ENCODE assay signal across 18 cellular contexts in the genomic region with DNA sequence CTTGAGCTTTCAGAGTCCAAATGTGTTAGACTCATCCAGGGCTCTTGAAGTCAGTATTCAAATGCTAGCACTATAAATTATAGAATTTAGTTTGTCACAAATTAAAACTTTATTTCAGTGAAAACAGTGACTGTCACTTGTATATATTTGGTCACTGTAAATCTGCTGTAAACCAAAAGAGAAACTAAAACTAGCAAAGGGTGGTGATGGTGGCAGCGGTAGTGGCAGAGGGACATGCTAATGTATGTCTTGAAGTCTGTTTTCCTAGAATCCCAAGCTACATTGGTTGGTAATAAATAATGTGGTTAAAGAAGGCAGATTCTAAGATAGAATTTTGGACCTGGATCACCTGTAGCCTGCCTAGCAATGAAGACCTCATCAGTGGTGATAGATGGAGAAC.
DNase-seq lines count a peak whose midpoint lies in the region; ATAC-seq and TF ChIP-seq lines count a peak whose summit lies in the region.
"Had no signal": no experiment of that assay in that cellular context is flagged by ENCODE, and none has a peak within 500 bp of the region (broad histone marks: within the 10 kb centered on the region; RNA-seq: fewer than 3 reads in every experiment).

No MANE protein-coding gene starts in this region.

- POLR2A ChIA-PET in activated naive CD8-positive, alpha-beta T cell treated with anti-CD3 and anti-CD28 coated beads, Interleukin-2, amount 10 ng/mL, durations not matched to agents 7 days and 5 days (lab: Charles Lee), result no interaction called here

- no peaks in the 10 kb centered on the region for H3K27me3 ChIP-seq in uterus
- H3K27me3 ChIP-seq in BE2C, result no peaks in the 10 kb centered on the region
- H3K27me3 ChIP-seq in breast epithelium, result no peaks in the 10 kb centered on the region
- H3K27me3 ChIP-seq: heart left ventricle had no signal

- H3K4me1 ChIP-seq in uterus (no peaks in the 10 kb centered on the region), BE2C (no peaks in the 10 kb centered on the region), breast epithelium (no peaks in the 10 kb centered on the region)
- H3K4me1 ChIP-seq: heart left ventricle had no signal

- TF ChIP-seq POLR2A in uterus (IDR thresholded peaks at IDR 0.05) (no peak), breast epithelium (IDR thresholded peaks at IDR 0.05) (no peak)

- H3K4me1 Mint-ChIP-seq in activated naive CD8-positive, alpha-beta T cell treated with anti-CD3 and anti-CD28 coated beads, Interleukin-2, amount 10 ng/mL, durations not matched to agents 7 days and 5 days, result peaks cover 4% of the 10 kb centered on the region
- H3K4me1 Mint-ChIP-seq in activated naive CD8-positive, alpha-beta T cell treated with anti-CD3 and anti-CD28 coated beads for 36 hours, result no peaks in the 10 kb centered on the region
- no peaks in the 10 kb centered on the region for H3K4me1 Mint-ChIP-seq in endothelial cell (ENCODE audit: unreplicated experiment)
- H3K4me1 Mint-ChIP-seq: IgD-negative memory B cell, immature natural killer cell had no signal

- peak; percentile 54 for ATAC-seq in activated naive CD8-positive, alpha-beta T cell treated with anti-CD3 and anti-CD28 coated beads, Interleukin-2, amount 10 ng/mL, durations not matched to agents 7 days and 5 days (ENCODE audit: low read depth)
- ATAC-seq in GM19463 (IDR thresholded peaks at IDR 0.05; ENCODE audit: unreplicated experiment), result peak; percentile 58
- ATAC-seq: heart left ventricle had no signal

- H3K4me3 Mint-ChIP-seq in activated naive CD8-positive, alpha-beta T cell treated with anti-CD3 and anti-CD28 coated beads, Interleukin-2, amount 10 ng/mL, durations not matched to agents 7 days and 5 days, result no peak overlapping the region
- no peak overlapping the region for H3K4me3 Mint-ChIP-seq in activated naive CD8-positive, alpha-beta T cell treated with anti-CD3 and anti-CD28 coated beads for 36 hours
- H3K4me3 Mint-ChIP-seq in endothelial cell (ENCODE audit: unreplicated experiment), result no peak overlapping the region
- H3K4me3 Mint-ChIP-seq: activated T-helper 1 cell treated with anti-CD3 and anti-CD28 coated beads, Interleukin-12 subunit alpha, Interleukin-12 subunit beta, Interleukin-2, Interleukin-4 antibody, amounts not matched to agents 30 ng/mL and 10 ng/mL and 1 ng/mL, durations not matched to agents 14 hours and 24 hours and 36 hours; IgD-negative memory B cell had no signal

- TF ChIP-seq CTCF in uterus (IDR thresholded peaks at IDR 0.05), result no peak
- no peak for TF ChIP-seq CTCF in endothelial cell (IDR thresholded peaks at IDR 0.05; ENCODE audit: unreplicated experiment)
- TF ChIP-seq CTCF in BE2C (IDR thresholded peaks at IDR 0.05; ENCODE audit: low read depth, low read length), result no peak
- no peak for TF ChIP-seq CTCF in breast epithelium (IDR thresholded peaks at IDR 0.05)

- H3K9me3 ChIP-seq in uterus (no peaks in the 10 kb centered on the region), BE2C (no peaks in the 10 kb centered on the region), breast epithelium (no peaks in the 10 kb centered on the region)
- H3K9me3 ChIP-seq: Caco-2, heart left ventricle had no signal

- intact Hi-C loops in uterus (cut with DNase I; ENCODE audit: low total_unique reads) (no loop called here), breast epithelium (cut with DNase I; ENCODE audit: low total_unique reads) (no loop called here)

- H3K36me3 ChIP-seq in uterus, result no peaks in the 10 kb centered on the region
- no peaks in the 10 kb centered on the region for H3K36me3 ChIP-seq in BE2C
- no peaks in the 10 kb centered on the region for H3K36me3 ChIP-seq in breast epithelium
- H3K36me3 ChIP-seq: heart left ventricle had no signal

- H3K9me3 Mint-ChIP-seq in activated naive CD8-positive, alpha-beta T cell treated with anti-CD3 and anti-CD28 coated beads, Interleukin-2, amount 10 ng/mL, durations not matched to agents 7 days and 5 days, result peaks cover 4% of the 10 kb centered on the region
- no peaks in the 10 kb centered on the region for H3K9me3 Mint-ChIP-seq in activated naive CD8-positive, alpha-beta T cell treated with anti-CD3 and anti-CD28 coated beads for 36 hours
- no peaks in the 10 kb centered on the region for H3K9me3 Mint-ChIP-seq in endothelial cell (ENCODE audit: unreplicated experiment)
- H3K9me3 Mint-ChIP-seq: activated T-helper 1 cell treated with anti-CD3 and anti-CD28 coated beads, Interleukin-12 subunit alpha, Interleukin-12 subunit beta, Interleukin-2, Interleukin-4 antibody, amounts not matched to agents 30 ng/mL and 10 ng/mL and 1 ng/mL, durations not matched to agents 14 hours and 24 hours and 36 hours; IgD-negative memory B cell had no signal

- peaks cover 3% of the 10 kb centered on the region for H3K36me3 Mint-ChIP-seq in activated naive CD8-positive, alpha-beta T cell treated with anti-CD3 and anti-CD28 coated beads, Interleukin-2, amount 10 ng/mL, durations not matched to agents 7 days and 5 days
- peaks cover 3% of the 10 kb centered on the region for H3K36me3 Mint-ChIP-seq in activated naive CD8-positive, alpha-beta T cell treated with anti-CD3 and anti-CD28 coated beads for 36 hours
- no peaks in the 10 kb centered on the region for H3K36me3 Mint-ChIP-seq in endothelial cell (ENCODE audit: low read depth, unreplicated experiment)

- H3K27ac ChIP-seq in uterus (peak overlapping the region; percentile 43 to 56), breast epithelium (no peak overlapping the region)
- H3K27ac ChIP-seq: heart left ventricle had no signal

- no peak overlapping the region for H3K27ac Mint-ChIP-seq in activated naive CD8-positive, alpha-beta T cell treated with anti-CD3 and anti-CD28 coated beads, Interleukin-2, amount 10 ng/mL, durations not matched to agents 7 days and 5 days
- H3K27ac Mint-ChIP-seq in activated naive CD8-positive, alpha-beta T cell treated with anti-CD3 and anti-CD28 coated beads for 36 hours, result no peak overlapping the region
- H3K27ac Mint-ChIP-seq in endothelial cell (ENCODE audit: unreplicated experiment), result no peak overlapping the region
- H3K27ac Mint-ChIP-seq: activated T-helper 1 cell treated with anti-CD3 and anti-CD28 coated beads, Interleukin-12 subunit alpha, Interleukin-12 subunit beta, Interleukin-2, Interleukin-4 antibody, amounts not matched to agents 30 ng/mL and 10 ng/mL and 1 ng/mL, durations not matched to agents 14 hours and 24 hours and 36 hours; IgD-negative memory B cell had no signal

- H3K27me3 Mint-ChIP-seq in activated naive CD8-positive, alpha-beta T cell treated with anti-CD3 and anti-CD28 coated beads, Interleukin-2, amount 10 ng/mL, durations not matched to agents 7 days and 5 days, result no peaks in the 10 kb centered on the region
- no peaks in the 10 kb centered on the region for H3K27me3 Mint-ChIP-seq in activated naive CD8-positive, alpha-beta T cell treated with anti-CD3 and anti-CD28 coated beads for 36 hours
- H3K27me3 Mint-ChIP-seq in endothelial cell (ENCODE audit: unreplicated experiment), result no peaks in the 10 kb centered on the region
- H3K27me3 Mint-ChIP-seq: IgD-negative memory B cell had no signal

- H3K4me3 ChIP-seq in uterus (no peak overlapping the region), BE2C (ENCODE audit: low read depth, low read length) (no peak overlapping the region), breast epithelium (no peak overlapping the region)
- H3K4me3 ChIP-seq: heart left ventricle, lung had no signal

- no peak for DNase-seq in activated naive CD8-positive, alpha-beta T cell treated with anti-CD3 and anti-CD28 coated beads, Interleukin-2, amount 10 ng/mL, durations not matched to agents 7 days and 5 days
- no peak for DNase-seq in activated naive CD8-positive, alpha-beta T cell treated with anti-CD3 and anti-CD28 coated beads for 36 hours
- peak; percentile 91 for DNase-seq in NCI-H2029 treated with DMSO at 0.1 percent for 48 hours (lab: John Stamatoyannopoulos, UW)
- DNase-seq in uterus, result no peak
- no peak for DNase-seq in endothelial cell (ENCODE audit: low spot score)
- no peak for DNase-seq in BE2C
- DNase-seq in breast epithelium (ENCODE audit: low spot score in 2 of 2), result no peak
- DNase-seq: activated CD4-positive, alpha-beta T cell treated with anti-CD3 and anti-CD28 coated beads, Interleukin-2, amount 50 U/mL, for 1 hour; Caco-2; caudate nucleus; effector CD4-positive, alpha-beta T cell; heart left ventricle; RPMI8226 had no signal

Comparison
In these comparisons a context has a peak if more than half of its experiments do, and no peak if none do; other contexts are left out.
1. H3K27ac ChIP-seq: peak in uterus (2 of 2); none in breast epithelium (0 of 2).